Comparison of ENCODE assay signal across 1 cellular context in genomic region chr1:59013928-59014279, GRCh38.
TF ChIP-seq lines count a peak whose summit lies in the region.

No MANE protein-coding gene starts in this region.

TF ChIP-seq in H1, 55 proteins besides CTCF, POLR2A, EP300 and RAD21 (continued from another document):
- TF ChIP-seq RBBP5 (IDR thresholded peaks at IDR 0.05; ENCODE audit: borderline replicate concordance, low read depth, low read length) (no peak), ATF2 (IDR thresholded peaks at IDR 0.05; ENCODE audit: low read length) (no peak), TCF12 (IDR thresholded peaks at IDR 0.05; ENCODE audit: low read depth, low read length) (no peak)
